11 cellular contexts compared by ENCODE assay signal in genomic region chr2:211367711-211368110, GRCh38.
DNase-seq lines count a peak whose midpoint lies in the region; ATAC-seq and TF ChIP-seq lines count a peak whose summit lies in the region.
"Had no signal": no experiment of that assay in that cellular context is flagged by ENCODE, and none has a peak within 500 bp of the region (broad histone marks: within the 10 kb centered on the region; RNA-seq: fewer than 3 reads in every experiment).

No MANE protein-coding gene starts in this region.

- H3K36me3 Mint-ChIP-seq in type B pancreatic cell = no peaks in the 10 kb centered on the region
- H3K36me3 Mint-ChIP-seq: activated naive CD4-positive, alpha-beta T cell treated with anti-CD3 and anti-CD28 coated beads, Interleukin-2, amount 10 ng/mL, durations not matched to agents 7 days and 5 days had no signal

- H3K27ac Mint-ChIP-seq in type B pancreatic cell = no peak overlapping the region
- H3K27ac Mint-ChIP-seq: activated naive CD4-positive, alpha-beta T cell treated with anti-CD3 and anti-CD28 coated beads, Interleukin-2, amount 10 ng/mL, durations not matched to agents 7 days and 5 days had no signal

- H3K4me1 Mint-ChIP-seq in type B pancreatic cell (ENCODE audit: unreplicated experiment) = peaks cover 6% of the 10 kb centered on the region
- H3K4me1 Mint-ChIP-seq: activated naive CD4-positive, alpha-beta T cell treated with anti-CD3 and anti-CD28 coated beads, Interleukin-2, amount 10 ng/mL, durations not matched to agents 7 days and 5 days had no signal

- no peaks in the 10 kb centered on the region for H3K79me2 ChIP-seq in SU-DHL-6 (ENCODE audit: insufficient read depth, low read length)

- no peak overlapping the region for H3K27ac ChIP-seq in SU-DHL-6 (ENCODE audit: low read depth, low read length)
- H3K27ac ChIP-seq: BLaER1 had no signal

- H3K9me3 ChIP-seq in SU-DHL-6 (ENCODE audit: insufficient read depth, low read length) = no peaks in the 10 kb centered on the region
- H3K9me3 ChIP-seq: BLaER1 had no signal

- no peak for TF ChIP-seq CTCF in SU-DHL-6 (IDR thresholded peaks at IDR 0.05; ENCODE audit: insufficient read depth, low read length, poor library complexity, severe bottlenecking)
- TF ChIP-seq CTCF in type B pancreatic cell (conservative IDR thresholded peaks at IDR 0.05) = no peak

- H3K9ac ChIP-seq in SU-DHL-6 (ENCODE audit: low read length) = no peak overlapping the region
- H3K9ac ChIP-seq: BLaER1 had no signal

- DNase-seq in ACHN = peak; percentile 17
- no peak for DNase-seq in C1 segment of cervical spinal cord (lab: John Stamatoyannopoulos, UW)
- DNase-seq in type B pancreatic cell (ENCODE audit: extremely low spot score, unreplicated experiment) = no peak
- DNase-seq in DMS53 (lab: John Stamatoyannopoulos, UW) = no peak
- DNase-seq in SHP77 (lab: John Stamatoyannopoulos, UW) = no peak
- DNase-seq: activated naive CD4-positive, alpha-beta T cell treated with anti-CD3 and anti-CD28 coated beads, Interleukin-2, amount 10 ng/mL, durations not matched to agents 7 days and 5 days had no signal

- no peak overlapping the region for H3K4me3 Mint-ChIP-seq in type B pancreatic cell
- H3K4me3 Mint-ChIP-seq: activated naive CD4-positive, alpha-beta T cell treated with anti-CD3 and anti-CD28 coated beads, Interleukin-2, amount 10 ng/mL, durations not matched to agents 7 days and 5 days had no signal

- H3K27me3 Mint-ChIP-seq in type B pancreatic cell = no peaks in the 10 kb centered on the region
- H3K27me3 Mint-ChIP-seq: activated naive CD4-positive, alpha-beta T cell treated with anti-CD3 and anti-CD28 coated beads, Interleukin-2, amount 10 ng/mL, durations not matched to agents 7 days and 5 days had no signal

- H2AFZ ChIP-seq in SU-DHL-6 (ENCODE audit: low read depth, low read length, severe bottlenecking) = peak overlapping the region; percentile 59

- H3F3A ChIP-seq in SU-DHL-6 (ENCODE audit: insufficient read depth) = no peaks in the 10 kb centered on the region

- H3K9me3 Mint-ChIP-seq in type B pancreatic cell = peaks cover 6% of the 10 kb centered on the region

- in situ Hi-C loops in ACHN (cut with HindIII; ENCODE audit: low pct_ligation_motif_present, low pct_unique_long_range_greater_than_20kb, low sequenced_read_pairs) = no loop called here

- H3K36me3 ChIP-seq in SU-DHL-6 (ENCODE audit: low read length) = no peaks in the 10 kb centered on the region
- H3K36me3 ChIP-seq: BLaER1 had no signal

- H3K4me3 ChIP-seq in SU-DHL-6 (ENCODE audit: insufficient read depth, low read length, poor library complexity, severe bottlenecking) = no peak overlapping the region
- H3K4me3 ChIP-seq: BLaER1 had no signal

- H3K27me3 ChIP-seq in SU-DHL-6 (ENCODE audit: low read length) = no peaks in the 10 kb centered on the region
- H3K27me3 ChIP-seq: BLaER1 had no signal

- no peaks in the 10 kb centered on the region for H3K9me2 ChIP-seq in SU-DHL-6 (replicated peaks; ENCODE audit: insufficient read depth, low read length)

- no peaks in the 10 kb centered on the region for H4K20me1 ChIP-seq in SU-DHL-6 (ENCODE audit: low read depth, low read length)
- H4K20me1 ChIP-seq: BLaER1 had no signal

- ATAC-seq in GM19452 (IDR thresholded peaks at IDR 0.05; ENCODE audit: unreplicated experiment) = peak; percentile 97
- ATAC-seq in HG03095 (IDR thresholded peaks at IDR 0.05; ENCODE audit: unreplicated experiment) = peak; percentile 97
- ATAC-seq: SK-N-SH treated with all-trans-retinoic acid at 6 μM for 48 hours had no signal

- peak overlapping the region; percentile 8 for H3K4me2 ChIP-seq in SU-DHL-6 (ENCODE audit: low read depth, low read length, poor library complexity, severe bottlenecking)
- H3K4me2 ChIP-seq: BLaER1 had no signal
